ENCODE assay signal across 21 cellular contexts in the genomic region with DNA sequence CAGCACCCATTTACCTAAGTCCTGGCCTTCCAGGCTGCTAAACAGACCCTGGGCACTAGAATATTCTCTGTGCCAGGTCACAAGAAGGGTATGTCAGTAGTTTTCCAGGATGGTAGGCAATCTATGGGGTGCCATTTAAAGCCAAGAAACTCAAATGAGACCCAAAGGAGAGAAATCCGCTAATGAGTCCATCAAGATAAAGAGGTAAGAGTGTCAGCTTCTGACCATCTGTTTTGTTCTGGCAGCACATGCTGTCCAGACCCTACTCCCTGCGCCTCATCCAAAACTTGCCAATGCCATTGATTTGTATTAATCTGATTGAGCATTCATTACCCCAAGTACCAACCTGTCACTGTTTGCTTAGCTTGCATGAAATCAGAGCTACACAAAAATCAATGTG.
A peak's percentile ranks its signal among the peaks of the same experiment; 100 is the strongest.
DNase-seq lines count a peak whose midpoint lies in the region; ATAC-seq and TF ChIP-seq lines count a peak whose summit lies in the region.
"Had no signal": no experiment of that assay in that cellular context is flagged by ENCODE, and none has a peak within 500 bp of the region (broad histone marks: within the 10 kb centered on the region; RNA-seq: fewer than 3 reads in every experiment).

No MANE protein-coding gene starts in this region.

- TF ChIP-seq POLR2A in esophagus muscularis mucosa (IDR thresholded peaks at IDR 0.05; ENCODE audit: low read depth): no peak

- H2AFZ ChIP-seq in GM23338: peak overlapping the region; percentile 23; the same call in 1 of the 2 replicates

- H3K9me2 ChIP-seq in GM23338 (ENCODE audit: insufficient read depth): peaks cover 9% of the 10 kb centered on the region

- H3K27ac Mint-ChIP-seq in GM23338: no peak overlapping the region
- H3K27ac Mint-ChIP-seq in CD8-positive, alpha-beta T cell: no peak overlapping the region
- H3K27ac Mint-ChIP-seq: H9 had no signal

- no peaks in the 10 kb centered on the region for H3K79me2 ChIP-seq in GM23338 (replicated peaks; ENCODE audit: insufficient read depth)

- H3K36me3 ChIP-seq in GM23338 (ENCODE audit: insufficient read depth) (no peaks in the 10 kb centered on the region), esophagus muscularis mucosa (no peaks in the 10 kb centered on the region)
- no peaks in the 10 kb centered on the region for H3K36me3 ChIP-seq in CD8-positive, alpha-beta T cell (ENCODE audit: insufficient read depth, low read length)
- H3K36me3 ChIP-seq: MG63 had no signal

- CTCF ChIA-PET in CD8-positive, alpha-beta T cell (lab: Charles Lee): no interaction called here

- DNase-seq in GM23338 (ENCODE audit: low spot score) (no peak), NCI-H82 treated with DMSO at 0.1 percent for 48 hours (lab: John Stamatoyannopoulos, UW; ENCODE audit: unreplicated experiment) (peak; percentile 30), esophagus muscularis mucosa (ENCODE audit: extremely low spot score) (no peak), NCI-H510A (lab: John Stamatoyannopoulos, UW) (no peak), NCI-H1092 treated with DMSO at 0.1 percent for 48 hours (lab: John Stamatoyannopoulos, UW) (no peak)
- DNase-seq in CD8-positive, alpha-beta T cell: no peak
- DNase-seq: CD8-positive, alpha-beta memory T cell; DMS153; DND-41; H9; IMR-90; KG1; MG63; NCI-H2029; NCI-H2227 treated with DMSO at 0.1 percent for 48 hours; NCI-H774; SHP77; T-helper 1 cell had no signal

- no peak overlapping the region for H3K4me3 Mint-ChIP-seq in GM23338
- no peak overlapping the region for H3K4me3 Mint-ChIP-seq in CD8-positive, alpha-beta T cell
- H3K4me3 Mint-ChIP-seq: CD8-positive, alpha-beta memory T cell; H9 had no signal

- no peaks in the 10 kb centered on the region for H3F3A ChIP-seq in GM23338 (replicated peaks; ENCODE audit: low read depth)

- H4K20me1 ChIP-seq in GM23338 (replicated peaks; ENCODE audit: insufficient read depth): no peaks in the 10 kb centered on the region

- 100% methylated on average over 2 of the region's 2 CpGs for WGBS in esophagus muscularis mucosa

- no peaks in the 10 kb centered on the region for H3K27me3 Mint-ChIP-seq in GM23338 (ENCODE audit: insufficient read depth, low read depth, poor library complexity)
- no peaks in the 10 kb centered on the region for H3K27me3 Mint-ChIP-seq in CD8-positive, alpha-beta T cell (ENCODE audit: low read depth)

- no peaks in the 10 kb centered on the region for H3K9me3 ChIP-seq in esophagus muscularis mucosa
- no peaks in the 10 kb centered on the region for H3K9me3 ChIP-seq in CD8-positive, alpha-beta T cell (ENCODE audit: low read length)
- H3K9me3 ChIP-seq: MG63 had no signal

- no peaks in the 10 kb centered on the region for H3K9me3 Mint-ChIP-seq in GM23338
- no peaks in the 10 kb centered on the region for H3K9me3 Mint-ChIP-seq in CD8-positive, alpha-beta T cell
- H3K9me3 Mint-ChIP-seq: H9 had no signal

- no peak for TF ChIP-seq EP300 in esophagus muscularis mucosa (IDR thresholded peaks at IDR 0.05)

- H3K4me1 Mint-ChIP-seq in GM23338: peaks cover 2% of the 10 kb centered on the region; the same call in 2 of the 3 replicates
- H3K4me1 Mint-ChIP-seq in CD8-positive, alpha-beta T cell (ENCODE audit: low read depth): no peaks in the 10 kb centered on the region
- H3K4me1 Mint-ChIP-seq: CD8-positive, alpha-beta memory T cell had no signal

- TF ChIP-seq CTCF in GM23338 (conservative IDR thresholded peaks at IDR 0.05; ENCODE audit: low read depth in 2 of 2): no peak
- no peak for TF ChIP-seq CTCF in esophagus muscularis mucosa (IDR thresholded peaks at IDR 0.05)
- no peak for TF ChIP-seq CTCF in CD8-positive, alpha-beta T cell (IDR thresholded peaks at IDR 0.05)

- peaks cover 11% of the 10 kb centered on the region; the same call in 1 of the 2 replicates for H3K4me1 ChIP-seq in GM23338 (ENCODE audit: insufficient read depth)
- H3K4me1 ChIP-seq in esophagus muscularis mucosa: peaks cover 8 to 40% (median 39%) of the 10 kb centered on the region in 4 donors
- H3K4me1 ChIP-seq in CD8-positive, alpha-beta T cell (ENCODE audit: insufficient read depth, low read length): no peaks in the 10 kb centered on the region

- H3K4me3 ChIP-seq in GM23338 (no peak overlapping the region), esophagus muscularis mucosa (no peak overlapping the region)
- H3K4me3 ChIP-seq in CD8-positive, alpha-beta T cell (ENCODE audit: low read depth, low read length): no peak overlapping the region
- H3K4me3 ChIP-seq: MG63 had no signal

- intact Hi-C loops in esophagus muscularis mucosa (cut with DNase I): no loop called here
- intact Hi-C loops in CD8-positive, alpha-beta T cell (cut with DNase I, micrococcal nuclease): no loop called here

- no peak for ATAC-seq in GM23338
- no peak for ATAC-seq in HG02981 (IDR thresholded peaks at IDR 0.05; ENCODE audit: unreplicated experiment)
- no peak for ATAC-seq in CD8-positive, alpha-beta T cell
- ATAC-seq: Panc1 had no signal

- POLR2A ChIA-PET in CD8-positive, alpha-beta T cell (lab: Charles Lee): no interaction called here

- H3K27ac ChIP-seq in GM23338 (ENCODE audit: low read depth) (no peak overlapping the region), esophagus muscularis mucosa (replicated peaks in 1 of 4) (peak overlapping the region; percentile 31 to 60 (median 55))
- no peak overlapping the region for H3K27ac ChIP-seq in CD8-positive, alpha-beta T cell (ENCODE audit: low read depth, low read length)
- H3K27ac ChIP-seq: RWPE1 had no signal

- no peak overlapping the region for H3K4me2 ChIP-seq in GM23338

- no peaks in the 10 kb centered on the region for H3K36me3 Mint-ChIP-seq in GM23338 (ENCODE audit: low read depth)
- H3K36me3 Mint-ChIP-seq in CD8-positive, alpha-beta T cell: no peaks in the 10 kb centered on the region
- H3K36me3 Mint-ChIP-seq: CD8-positive, alpha-beta memory T cell had no signal

- no peaks in the 10 kb centered on the region for H3K27me3 ChIP-seq in GM23338 (ENCODE audit: insufficient read depth)
- no peaks in the 10 kb centered on the region for H3K27me3 ChIP-seq in esophagus muscularis mucosa
- no peaks in the 10 kb centered on the region for H3K27me3 ChIP-seq in CD8-positive, alpha-beta T cell (ENCODE audit: insufficient read depth, low read length)
- H3K27me3 ChIP-seq: MG63 had no signal

TF ChIP-seq in GM23338, 12 proteins besides CTCF, POLR2A, EP300 and RAD21:
- no peak for TF ChIP-seq EZH2 (IDR thresholded peaks at IDR 0.05; ENCODE audit: low read depth, unreplicated experiment)
- no peak for TF ChIP-seq POLR2AphosphoS5 (IDR thresholded peaks at IDR 0.05; ENCODE audit: low read depth)
- no peak for TF ChIP-seq ZNF331 (CRISPR knock-in tag; IDR thresholded peaks at IDR 0.05; ENCODE audit: low read depth)
- TF ChIP-seq ZNF114 (CRISPR knock-in tag; IDR thresholded peaks at IDR 0.05): no peak
- TF ChIP-seq, protein P1, sequence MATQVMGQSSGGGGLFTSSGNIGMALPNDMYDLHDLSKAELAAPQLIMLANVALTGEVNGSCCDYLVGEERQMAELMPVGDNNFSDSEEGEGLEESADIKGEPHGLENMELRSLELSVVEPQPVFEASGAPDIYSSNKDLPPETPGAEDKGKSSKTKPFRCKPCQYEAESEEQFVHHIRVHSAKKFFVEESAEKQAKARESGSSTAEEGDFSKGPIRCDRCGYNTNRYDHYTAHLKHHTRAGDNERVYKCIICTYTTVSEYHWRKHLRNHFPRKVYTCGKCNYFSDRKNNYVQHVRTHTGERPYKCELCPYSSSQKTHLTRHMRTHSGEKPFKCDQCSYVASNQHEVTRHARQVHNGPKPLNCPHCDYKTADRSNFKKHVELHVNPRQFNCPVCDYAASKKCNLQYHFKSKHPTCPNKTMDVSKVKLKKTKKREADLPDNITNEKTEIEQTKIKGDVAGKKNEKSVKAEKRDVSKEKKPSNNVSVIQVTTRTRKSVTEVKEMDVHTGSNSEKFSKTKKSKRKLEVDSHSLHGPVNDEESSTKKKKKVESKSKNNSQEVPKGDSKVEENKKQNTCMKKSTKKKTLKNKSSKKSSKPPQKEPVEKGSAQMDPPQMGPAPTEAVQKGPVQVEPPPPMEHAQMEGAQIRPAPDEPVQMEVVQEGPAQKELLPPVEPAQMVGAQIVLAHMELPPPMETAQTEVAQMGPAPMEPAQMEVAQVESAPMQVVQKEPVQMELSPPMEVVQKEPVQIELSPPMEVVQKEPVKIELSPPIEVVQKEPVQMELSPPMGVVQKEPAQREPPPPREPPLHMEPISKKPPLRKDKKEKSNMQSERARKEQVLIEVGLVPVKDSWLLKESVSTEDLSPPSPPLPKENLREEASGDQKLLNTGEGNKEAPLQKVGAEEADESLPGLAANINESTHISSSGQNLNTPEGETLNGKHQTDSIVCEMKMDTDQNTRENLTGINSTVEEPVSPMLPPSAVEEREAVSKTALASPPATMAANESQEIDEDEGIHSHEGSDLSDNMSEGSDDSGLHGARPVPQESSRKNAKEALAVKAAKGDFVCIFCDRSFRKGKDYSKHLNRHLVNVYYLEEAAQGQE (IDR thresholded peaks at IDR 0.05; ENCODE audit: unreplicated experiment): no peak
- TF ChIP-seq NANOG (IDR thresholded peaks at IDR 0.05; ENCODE audit: borderline replicate concordance): no peak

Comparison
In these comparisons a context has a peak if more than half of its experiments do, and no peak if none do; other contexts are left out.
1. H3K27ac ChIP-seq: peak in esophagus muscularis mucosa (4 of 4); none in GM23338 (single experiment) and CD8-positive, alpha-beta T cell (single experiment).